8 cellular contexts compared by ENCODE assay signal in genomic region chr12:3041558-3042164, GRCh38. TPM values are rescaled to one million over a fixed set of nuclear protein-coding genes. Genes with fewer than 3 reads are reported as not detected.
DNase-seq lines count a peak whose midpoint lies in the region; ATAC-seq and TF ChIP-seq lines count a peak whose summit lies in the region.

No MANE protein-coding gene starts in this region.

- H3K9me3 ChIP-seq in AG04450 (ENCODE audit: control insufficient read depth, insufficient read depth, low read length) (no peaks in the 10 kb centered on the region), Peyer's patch (no peaks in the 10 kb centered on the region)

- no peak for TF ChIP-seq POLR2A in Peyer's patch (IDR thresholded peaks at IDR 0.05)

- no peak overlapping the region for H2AFZ ChIP-seq in KMS-11 (ENCODE audit: low read depth)

- H3K9me3 Mint-ChIP-seq in osteocyte (ENCODE audit: unreplicated experiment) = no peaks in the 10 kb centered on the region

- TF ChIP-seq CTCF in AG04450 (IDR thresholded peaks at IDR 0.05; ENCODE audit: low read depth, low read length) (peak; percentile 76), KMS-11 (conservative IDR thresholded peaks at IDR 0.05; ENCODE audit: low read depth, low read length) (peak; percentile 73), Peyer's patch (IDR thresholded peaks at IDR 0.05) (peak in 4 of 6 experiments; percentile 50 to 67 (median 56)), osteocyte (IDR thresholded peaks at IDR 0.05) (peak; percentile 79)

- H3K4me1 ChIP-seq in KMS-11 (ENCODE audit: low read depth, poor library complexity, severe bottlenecking) = no peaks in the 10 kb centered on the region
- no peaks in the 10 kb centered on the region for H3K4me1 ChIP-seq in Peyer's patch

- no peak overlapping the region for H3K4me3 Mint-ChIP-seq in osteocyte (ENCODE audit: unreplicated experiment)

- CTCF ChIA-PET in AG04450 (lab: Charles Lee) = interaction anchor here (0.6 to 2.3 kb wide), 35 partner anchors 9 to 358 kb away, joined by 3 to 17 read pairs (median 4); partner anchors contain the start of gene NRIP2

- H3K27me3 ChIP-seq in AG04450 (ENCODE audit: control insufficient read depth, insufficient read depth, low read length) = no peaks in the 10 kb centered on the region
- H3K27me3 ChIP-seq in KMS-11 (ENCODE audit: insufficient read depth, low read depth) = no peaks in the 10 kb centered on the region
- no peaks in the 10 kb centered on the region for H3K27me3 ChIP-seq in Peyer's patch

- no peak overlapping the region for H3K9ac ChIP-seq in KMS-11

- POLR2A ChIA-PET in AG04450 (lab: Yijun Ruan, JAX) = no interaction called here

- no peaks in the 10 kb centered on the region for H4K20me1 ChIP-seq in KMS-11 (ENCODE audit: insufficient read depth)

- DNase-seq in AG04450 (ENCODE audit: low read depth, low spot score) (peak; percentile 38), Peyer's patch (peak in 2 of 3 donors; percentile 25 to 71), foreskin melanocyte (peak; percentile 66), osteocyte (ENCODE audit: extremely low spot score, unreplicated experiment) (no peak)
- peak; percentile 9 for DNase-seq in activated T-helper 9 cell treated with anti-CD3 and anti-CD28 coated beads, Interleukin-2, amount 50 U/mL, for 16 hours (ENCODE audit: low read depth)

- H3K27ac ChIP-seq in AG04450 (ENCODE audit: low read depth, low read length) (no peak overlapping the region), KMS-11 (no peak overlapping the region), Peyer's patch (no peak overlapping the region)

- no peak overlapping the region for H3K27ac Mint-ChIP-seq in osteocyte (ENCODE audit: unreplicated experiment)

- no peak overlapping the region for H3K4me3 ChIP-seq in AG04450 (ENCODE audit: low read depth, low read length)
- no peak overlapping the region for H3K4me3 ChIP-seq in KMS-11 (IDR thresholded peaks at IDR 0.05; ENCODE audit: insufficient read depth, low read depth, low read length)
- no peak overlapping the region for H3K4me3 ChIP-seq in Peyer's patch

- ATAC-seq in GM18498 (IDR thresholded peaks at IDR 0.05; ENCODE audit: unreplicated experiment) (peak; percentile 65), HG03196 (IDR thresholded peaks at IDR 0.05; ENCODE audit: unreplicated experiment) (no peak)

- no peaks in the 10 kb centered on the region for H3K79me2 ChIP-seq in KMS-11 (ENCODE audit: insufficient read depth, low read depth)

- no peaks in the 10 kb centered on the region for H3K36me3 ChIP-seq in KMS-11 (ENCODE audit: insufficient read depth)
- no peaks in the 10 kb centered on the region for H3K36me3 ChIP-seq in Peyer's patch

- H3K36me3 Mint-ChIP-seq in osteocyte (ENCODE audit: unreplicated experiment) = peaks cover 13% of the 10 kb centered on the region

- peaks cover 5% of the 10 kb centered on the region for H3K4me1 Mint-ChIP-seq in osteocyte (ENCODE audit: unreplicated experiment)

- H3K27me3 Mint-ChIP-seq in osteocyte (ENCODE audit: unreplicated experiment) = no peaks in the 10 kb centered on the region

- H3K4me2 ChIP-seq in KMS-11 = no peak overlapping the region

RNA-seq across cellular contexts. Expression of gene TSPAN9, which starts 35.5 kb away (rescaled TPM):
- polyA plus RNA-seq in AG04450 (2011; rRNA removed) = 68.0 and 72.7 TPM in 2 replicates
- polyA minus RNA-seq in AG04450 (2011; rRNA and poly(A)+ RNA removed) = 41.5 and 49.7 TPM in 2 replicates
- 10 to 100 TPM in 3 of 4 donors, 1 to 10 TPM in 1; 7.5 to 23.9 (median 11.8) TPM for total RNA-seq in Peyer's patch
- total RNA-seq in osteocyte = 102 and 114 TPM in 2 replicates
